Comparison of ENCODE assay signal across 8 cellular contexts in genomic region chr12:1690578-1691122, GRCh38. TPM values are rescaled to one million over a fixed set of nuclear protein-coding genes. Genes with fewer than 3 reads are reported as not detected.
A peak's percentile ranks its signal among the peaks of the same experiment; 100 is the strongest.
DNase-seq lines count a peak whose midpoint lies in the region; ATAC-seq and TF ChIP-seq lines count a peak whose summit lies in the region.

TSS of gene ADIPOR2 (plus strand) at chr12:1691070. CDS start at chr12:1754344, 63,274 bp downstream.

- H3K27me3 ChIP-seq in PC-3 (ENCODE audit: low read length), result no peaks in the 10 kb centered on the region

- no peaks in the 10 kb centered on the region for H3K9me2 ChIP-seq in PC-3 (replicated peaks; ENCODE audit: low read length)

- no peaks in the 10 kb centered on the region for H3K9me3 ChIP-seq in PC-3 (ENCODE audit: low read length)

- H3K4me2 ChIP-seq in PC-3 (ENCODE audit: low read length), result peak within 1 kb of the TSS; percentile 91

- peak within 1 kb of the TSS; percentile 85 for H3K27ac ChIP-seq in PC-3 (ENCODE audit: low read length)

- peaks cover 21% of the 10 kb centered on the region for H4K20me1 ChIP-seq in PC-3 (ENCODE audit: low read length)

- POLR2A ChIA-PET in PC-3 (lab: Charles Lee; ENCODE audit: unreplicated experiment), result interaction anchor here (0.6 kb wide), 2 partner anchors 80 to 1380 kb away, joined by 3 read pairs; no protein-coding TSS in a partner anchor

- DNase-seq in DMS153 treated with DMSO at 0.1 percent for 48 hours (lab: John Stamatoyannopoulos, UW; ENCODE audit: unreplicated experiment) (peak; percentile 93), PC-3 (peak; percentile 94), activated T-cell treated with anti-CD3 and anti-CD28 coated beads for 48 hours (ENCODE audit: low read depth) (peak; percentile 95), epithelial cell of proximal tubule (ENCODE audit: low read depth) (peak; percentile 64), mucosa of gallbladder (ENCODE audit: low spot score) (peak; percentile 95)
- peak; percentile 95 for DNase-seq in Jurkat, Clone E6-1 (ENCODE audit: low read depth, low spot score)
- DNase-seq in stimulated activated CD8-positive, alpha-beta memory T cell treated with anti-CD3 and anti-CD28 coated beads, Interleukin-4, amount 100 ng/mL, for 24 hours (ENCODE audit: low read depth), result peak; percentile 91

- CTCF ChIA-PET in PC-3 (lab: Charles Lee), result interaction anchor here (0.7 to 1.3 kb wide), 2 partner anchors 56 to 573 kb away, joined by 3 to 4 read pairs; no protein-coding TSS in a partner anchor

- peak within 1 kb of the TSS; percentile 85 for H3K4me3 ChIP-seq in Jurkat, Clone E6-1 (ENCODE audit: low read length)
- peak within 1 kb of the TSS; percentile 99 for H3K4me3 ChIP-seq in PC-3 (ENCODE audit: low read length)
- peak within 1 kb of the TSS; percentile 84 for H3K4me3 ChIP-seq in epithelial cell of proximal tubule (ENCODE audit: low read depth, low read length)

- intact Hi-C loops in PC-3 (cut with micrococcal nuclease), result no loop called here

- H2AFZ ChIP-seq in PC-3 (ENCODE audit: low read length), result peak within 1 kb of the TSS; percentile 88

- H3K36me3 ChIP-seq in PC-3 (ENCODE audit: low read depth, low read length), result 0 out of 2 replicates have a peak, but pooled peaks cover 3% of the 10 kb centered on the region

- BruUV-seq in PC-3 (replicated peaks; lab: Mats Ljungman, UMichigan), result TSS peak; percentile 97

- H3K79me2 ChIP-seq in PC-3 (ENCODE audit: low read length), result peaks cover 53% of the 10 kb centered on the region

- H3F3A ChIP-seq in PC-3 (ENCODE audit: low read length, unreplicated experiment), result no peaks in the 10 kb centered on the region

- H3K9ac ChIP-seq in PC-3 (ENCODE audit: low read length), result peak within 1 kb of the TSS; percentile 94

- ATAC-seq in GM21619 (IDR thresholded peaks at IDR 0.05; ENCODE audit: unreplicated experiment), result peak; percentile 94
- ATAC-seq in PC-3, result peak; percentile 97

- H3K4me1 ChIP-seq in PC-3 (ENCODE audit: insufficient read depth, low read length), result peaks cover 18% of the 10 kb centered on the region

- no peak for TF ChIP-seq CTCF in PC-3 (conservative IDR thresholded peaks at IDR 0.05; ENCODE audit: low read depth, low read length)
- TF ChIP-seq CTCF in epithelial cell of proximal tubule (conservative IDR thresholded peaks at IDR 0.05; ENCODE audit: low read depth, low read length), result no peak

RNA-seq across cellular contexts. Expression of gene ADIPOR2, which starts in this region (rescaled TPM):
- 51.3 TPM for polyA plus RNA-seq in Jurkat, Clone E6-1 (2012; ENCODE audit: insufficient read depth, insufficient read length)
- total RNA-seq in PC-3 (2014; rRNA removed) (26.5 and 37.2 TPM in 2 replicates), epithelial cell of proximal tubule (22.6 and 22.8 TPM in 2 replicates), mucosa of gallbladder (64.2 TPM)

Comparison
In these comparisons a context has a peak if more than half of its experiments do, and no peak if none do; other contexts are left out.
1. Peak in every context shown above with its lines: DNase-seq, ATAC-seq, H3K4me3 ChIP-seq and H3K27ac ChIP-seq.